12 cellular contexts compared by ENCODE assay signal in the genomic region with DNA sequence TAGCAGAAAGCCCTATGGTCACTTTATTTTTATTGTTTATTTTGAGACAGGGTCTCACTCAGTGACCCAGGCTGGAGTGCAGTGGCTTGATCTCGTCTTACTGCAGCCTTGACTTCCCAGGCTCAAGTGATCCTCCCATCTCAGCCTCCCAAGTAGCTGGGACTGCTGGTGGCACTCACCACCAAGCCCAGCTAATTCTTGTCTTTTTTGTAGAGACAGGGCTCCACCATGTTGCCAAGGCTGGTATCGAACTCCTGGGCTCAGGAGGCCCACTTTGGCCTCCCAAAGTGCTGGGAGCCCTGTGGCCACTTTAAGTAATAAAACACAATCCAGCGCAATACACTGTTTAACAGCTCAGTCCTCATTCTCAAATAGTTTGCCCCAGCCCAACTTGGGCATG.
DNase-seq lines count a peak whose midpoint lies in the region; TF ChIP-seq lines count a peak whose summit lies in the region.
"Had no signal": no experiment of that assay in that cellular context is flagged by ENCODE, and none has a peak within 500 bp of the region (broad histone marks: within the 10 kb centered on the region; RNA-seq: fewer than 3 reads in every experiment).

No MANE protein-coding gene starts in this region.

- H2AFZ ChIP-seq in osteoblast (ENCODE audit: low read length): no peak overlapping the region

- no peak overlapping the region for H3K4me2 ChIP-seq in osteoblast (ENCODE audit: insufficient read depth, low read length)

- H3K4me3 ChIP-seq in BE2C (ENCODE audit: low read depth, low read length) (no peak overlapping the region), dorsolateral prefrontal cortex (no peak overlapping the region), rectal smooth muscle tissue (ENCODE audit: low read length) (no peak overlapping the region), osteoblast (ENCODE audit: insufficient read depth, low read length) (no peak overlapping the region)
- H3K4me3 ChIP-seq: ovary had no signal

- no peak for TF ChIP-seq EP300 in Ishikawa (IDR thresholded peaks at IDR 0.05; ENCODE audit: borderline replicate concordance)

- intact Hi-C loops in dorsolateral prefrontal cortex (cut with DNase I): no loop called here

- no peak for DNase-seq in BE2C
- DNase-seq in dorsolateral prefrontal cortex: no peak
- no peak for DNase-seq in osteoblast (ENCODE audit: insufficient read length, low spot score, missing footprints)
- DNase-seq in activated T-cell treated with anti-CD3 and anti-CD28 coated beads, Interleukin-2, amount 50 U/mL, for 48 hours: no peak
- no peak for DNase-seq in amygdala (lab: John Stamatoyannopoulos, UW)
- DNase-seq in RPMI8226: no peak
- DNase-seq: NCI-H345; ovary; stimulated activated CD4-positive, alpha-beta T cell treated with anti-CD3 and anti-CD28 coated beads, Interleukin-2, amount 100 ng/mL, for 48 hours; stimulated activated naive CD4-positive, alpha-beta T cell had no signal

- no peaks in the 10 kb centered on the region for H3K4me1 ChIP-seq in BE2C
- peaks cover 13% of the 10 kb centered on the region for H3K4me1 ChIP-seq in rectal smooth muscle tissue (ENCODE audit: control insufficient read depth, insufficient read depth, low read length)
- peaks cover 34% of the 10 kb centered on the region for H3K4me1 ChIP-seq in osteoblast (ENCODE audit: insufficient read depth, low read length)

- H3K27ac ChIP-seq in dorsolateral prefrontal cortex (peak overlapping the region in 41 of 59 donors; percentile 12 to 100 (median 98)), rectal smooth muscle tissue (ENCODE audit: low read depth, low read length) (peak overlapping the region; percentile 1), osteoblast (ENCODE audit: low read depth, low read length) (no peak overlapping the region)

- H3K79me2 ChIP-seq in osteoblast (ENCODE audit: insufficient read depth, low read length): no peaks in the 10 kb centered on the region

- no peaks in the 10 kb centered on the region for H3K9me3 ChIP-seq in BE2C
- no peaks in the 10 kb centered on the region for H3K9me3 ChIP-seq in osteoblast (ENCODE audit: low read depth, low read length)
- H3K9me3 ChIP-seq: ovary had no signal

- TF ChIP-seq CTCF in BE2C (IDR thresholded peaks at IDR 0.05; ENCODE audit: low read depth, low read length) (0 out of 2 replicates have a peak, but pooled peaks have one; percentile 1), dorsolateral prefrontal cortex (IDR thresholded peaks at IDR 0.05 in 54 of 56, conservative IDR thresholded peaks at IDR 0.05 in 2 of 56; ENCODE audit: low read depth in 1 of 56, partially characterized antibody in 56 of 56) (no peak), osteoblast (IDR thresholded peaks at IDR 0.05; ENCODE audit: extremely low read depth, low read depth, low read length) (no peak)

- H4K20me1 ChIP-seq in osteoblast (ENCODE audit: insufficient read depth, low read length): no peaks in the 10 kb centered on the region

- H3K36me3 ChIP-seq in BE2C: no peaks in the 10 kb centered on the region
- H3K36me3 ChIP-seq in rectal smooth muscle tissue (ENCODE audit: control insufficient read depth, insufficient read depth, low read length): no peaks in the 10 kb centered on the region
- no peaks in the 10 kb centered on the region for H3K36me3 ChIP-seq in osteoblast (ENCODE audit: insufficient read depth, low read length)
- H3K36me3 ChIP-seq: ovary had no signal

- H3K27me3 ChIP-seq in BE2C (no peaks in the 10 kb centered on the region), dorsolateral prefrontal cortex (no peaks in the 10 kb centered on the region), rectal smooth muscle tissue (ENCODE audit: control insufficient read depth, insufficient read depth, low read length) (no peaks in the 10 kb centered on the region), osteoblast (ENCODE audit: insufficient read depth, low read length) (no peaks in the 10 kb centered on the region)
- H3K27me3 ChIP-seq: ovary had no signal

- peak; percentile 31; the same call in 1 of the 2 replicates for TF ChIP-seq RAD21 in Ishikawa (IDR thresholded peaks at IDR 0.05; ENCODE audit: low read depth)

- no peak overlapping the region for H3K9ac ChIP-seq in rectal smooth muscle tissue (ENCODE audit: low read length)

TF ChIP-seq in Ishikawa, 13 proteins besides CTCF, POLR2A, EP300 and RAD21:
- TF ChIP-seq, protein P1, sequence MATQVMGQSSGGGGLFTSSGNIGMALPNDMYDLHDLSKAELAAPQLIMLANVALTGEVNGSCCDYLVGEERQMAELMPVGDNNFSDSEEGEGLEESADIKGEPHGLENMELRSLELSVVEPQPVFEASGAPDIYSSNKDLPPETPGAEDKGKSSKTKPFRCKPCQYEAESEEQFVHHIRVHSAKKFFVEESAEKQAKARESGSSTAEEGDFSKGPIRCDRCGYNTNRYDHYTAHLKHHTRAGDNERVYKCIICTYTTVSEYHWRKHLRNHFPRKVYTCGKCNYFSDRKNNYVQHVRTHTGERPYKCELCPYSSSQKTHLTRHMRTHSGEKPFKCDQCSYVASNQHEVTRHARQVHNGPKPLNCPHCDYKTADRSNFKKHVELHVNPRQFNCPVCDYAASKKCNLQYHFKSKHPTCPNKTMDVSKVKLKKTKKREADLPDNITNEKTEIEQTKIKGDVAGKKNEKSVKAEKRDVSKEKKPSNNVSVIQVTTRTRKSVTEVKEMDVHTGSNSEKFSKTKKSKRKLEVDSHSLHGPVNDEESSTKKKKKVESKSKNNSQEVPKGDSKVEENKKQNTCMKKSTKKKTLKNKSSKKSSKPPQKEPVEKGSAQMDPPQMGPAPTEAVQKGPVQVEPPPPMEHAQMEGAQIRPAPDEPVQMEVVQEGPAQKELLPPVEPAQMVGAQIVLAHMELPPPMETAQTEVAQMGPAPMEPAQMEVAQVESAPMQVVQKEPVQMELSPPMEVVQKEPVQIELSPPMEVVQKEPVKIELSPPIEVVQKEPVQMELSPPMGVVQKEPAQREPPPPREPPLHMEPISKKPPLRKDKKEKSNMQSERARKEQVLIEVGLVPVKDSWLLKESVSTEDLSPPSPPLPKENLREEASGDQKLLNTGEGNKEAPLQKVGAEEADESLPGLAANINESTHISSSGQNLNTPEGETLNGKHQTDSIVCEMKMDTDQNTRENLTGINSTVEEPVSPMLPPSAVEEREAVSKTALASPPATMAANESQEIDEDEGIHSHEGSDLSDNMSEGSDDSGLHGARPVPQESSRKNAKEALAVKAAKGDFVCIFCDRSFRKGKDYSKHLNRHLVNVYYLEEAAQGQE (IDR thresholded peaks at IDR 0.05; ENCODE audit: low read depth): no peak
- TF ChIP-seq TCF12 (IDR thresholded peaks at IDR 0.05; ENCODE audit: low read depth) (no peak), EGR1 (IDR thresholded peaks at IDR 0.05) (no peak), TAF1 (IDR thresholded peaks at IDR 0.05; ENCODE audit: low read depth) (no peak), FOXM1 (IDR thresholded peaks at IDR 0.05; ENCODE audit: borderline replicate concordance, low read depth) (no peak), ZBTB7A (IDR thresholded peaks at IDR 0.05; ENCODE audit: low read depth) (no peak), CEBPB (IDR thresholded peaks at IDR 0.05) (no peak), TEAD4 (IDR thresholded peaks at IDR 0.05) (no peak), YY1 (IDR thresholded peaks at IDR 0.05; ENCODE audit: low read depth) (no peak), NFIC (IDR thresholded peaks at IDR 0.05) (no peak)
- TF ChIP-seq, protein P2, sequence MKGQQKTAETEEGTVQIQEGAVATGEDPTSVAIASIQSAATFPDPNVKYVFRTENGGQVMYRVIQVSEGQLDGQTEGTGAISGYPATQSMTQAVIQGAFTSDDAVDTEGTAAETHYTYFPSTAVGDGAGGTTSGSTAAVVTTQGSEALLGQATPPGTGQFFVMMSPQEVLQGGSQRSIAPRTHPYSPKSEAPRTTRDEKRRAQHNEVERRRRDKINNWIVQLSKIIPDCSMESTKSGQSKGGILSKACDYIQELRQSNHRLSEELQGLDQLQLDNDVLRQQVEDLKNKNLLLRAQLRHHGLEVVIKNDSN (IDR thresholded peaks at IDR 0.05): no peak
- TF ChIP-seq, protein P3, sequence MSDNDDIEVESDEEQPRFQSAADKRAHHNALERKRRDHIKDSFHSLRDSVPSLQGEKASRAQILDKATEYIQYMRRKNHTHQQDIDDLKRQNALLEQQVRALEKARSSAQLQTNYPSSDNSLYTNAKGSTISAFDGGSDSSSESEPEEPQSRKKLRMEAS (IDR thresholded peaks at IDR 0.05): no peak
TF ChIP-seq in Ishikawa: peak in this region for 0.
